In the genomic region with DNA sequence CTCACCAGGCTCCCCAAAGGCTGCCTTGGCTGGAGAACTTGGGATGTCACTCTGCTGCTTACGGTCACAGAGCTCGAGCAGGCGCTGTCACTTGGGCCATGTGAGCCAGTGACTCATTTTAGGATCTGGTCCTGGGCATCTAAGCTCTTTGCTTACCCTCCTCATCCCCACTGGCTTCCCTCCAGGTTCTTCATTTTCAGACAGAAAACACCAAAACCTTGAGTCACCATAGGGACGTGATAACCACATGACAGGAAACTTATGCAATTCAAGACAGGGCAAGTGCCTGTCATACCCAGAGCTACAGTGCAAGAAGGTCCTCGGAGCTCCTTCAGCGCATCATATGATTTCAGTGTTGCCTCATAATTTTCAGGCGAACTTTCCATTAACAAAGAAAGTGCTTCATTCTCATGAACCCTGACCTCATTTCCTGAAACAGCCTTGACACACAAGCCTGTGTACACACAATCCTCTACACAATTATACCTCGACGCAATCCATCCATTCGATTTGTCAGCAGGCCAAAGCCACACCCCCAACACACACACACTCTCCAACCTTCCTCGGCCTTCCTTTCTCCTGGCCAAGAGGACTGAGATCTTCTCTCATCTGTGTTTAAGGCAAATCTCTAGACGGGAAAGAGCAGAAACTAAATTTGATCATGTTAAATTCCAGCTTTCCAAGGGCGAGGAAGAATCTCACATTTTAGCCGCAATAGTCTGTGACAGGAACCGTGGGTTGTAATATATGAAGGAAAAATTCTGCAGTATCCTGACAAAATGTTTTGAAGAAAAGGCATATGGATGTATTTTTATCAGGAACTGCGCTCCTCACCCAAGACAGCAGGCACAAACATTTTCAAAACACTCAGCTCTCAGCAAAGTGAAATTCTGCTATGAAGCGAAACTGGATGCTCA, we compare ENCODE assay signal across 8 cellular contexts. TPM values are rescaled to one million over a fixed set of nuclear protein-coding genes. Genes with fewer than 3 reads are reported as not detected.
A peak's percentile ranks its signal among the peaks of the same experiment; 100 is the strongest.
DNase-seq lines count a peak whose midpoint lies in the region; ATAC-seq and TF ChIP-seq lines count a peak whose summit lies in the region.

No MANE protein-coding gene starts in this region.

- H3K27ac ChIP-seq in endodermal cell (ENCODE audit: low read depth, low read length), result no peak overlapping the region
- peak overlapping the region; percentile 73 for H3K27ac ChIP-seq in stomach smooth muscle (ENCODE audit: low read length)

- ATAC-seq in GM21381 (IDR thresholded peaks at IDR 0.05; ENCODE audit: unreplicated experiment), result peak; percentile 72

- H3K27me3 ChIP-seq in endodermal cell (ENCODE audit: control insufficient read depth, insufficient read depth, low read length, poor library complexity, severe bottlenecking) (no peaks in the 10 kb centered on the region), stomach smooth muscle (ENCODE audit: control insufficient read depth in 1 of 2, insufficient read depth in 2 of 2, low read length in 2 of 2) (no peaks in the 10 kb centered on the region)

- H3K27me3 Mint-ChIP-seq in endodermal cell (ENCODE audit: insufficient read depth) (no peaks in the 10 kb centered on the region), Calu3 (ENCODE audit: unreplicated experiment) (no peaks in the 10 kb centered on the region)

- H3K9me3 Mint-ChIP-seq in endodermal cell (no peaks in the 10 kb centered on the region), Calu3 (ENCODE audit: low read depth, unreplicated experiment) (no peaks in the 10 kb centered on the region)

- H3K4me1 Mint-ChIP-seq in endodermal cell, result no peaks in the 10 kb centered on the region
- no peaks in the 10 kb centered on the region for H3K4me1 Mint-ChIP-seq in Calu3 (ENCODE audit: low read depth, unreplicated experiment)

- no peak for TF ChIP-seq CTCF in WI38 (IDR thresholded peaks at IDR 0.05; ENCODE audit: low read depth, low read length)
- no peak for TF ChIP-seq CTCF in endodermal cell (conservative IDR thresholded peaks at IDR 0.05)
- TF ChIP-seq CTCF in Calu3 (IDR thresholded peaks at IDR 0.05; ENCODE audit: unreplicated experiment), result no peak

- CTCF ChIA-PET in Calu3 (lab: Charles Lee), result no interaction called here

- H3K27ac Mint-ChIP-seq in endodermal cell, result no peak overlapping the region
- H3K27ac Mint-ChIP-seq in Calu3 (ENCODE audit: unreplicated experiment), result no peak overlapping the region

- H3K4me3 ChIP-seq in WI38 (ENCODE audit: low read depth, low read length) (peak overlapping the region; percentile 21), endodermal cell (ENCODE audit: low read length) (no peak overlapping the region), stomach smooth muscle (ENCODE audit: low read length in 2 of 2) (peak overlapping the region; percentile 64 to 66)

- BruUV-seq in Calu3 (replicated peaks; lab: Mats Ljungman, UMichigan), result no TSS peak

- intact Hi-C loops in Calu3 (cut with micrococcal nuclease; ENCODE audit: unreplicated experiment), result no loop called here

- H3K4me1 ChIP-seq in endodermal cell (ENCODE audit: control insufficient read depth, insufficient read depth, low read length) (no peaks in the 10 kb centered on the region), stomach smooth muscle (ENCODE audit: control insufficient read depth, insufficient read depth, low read length) (peaks cover 20% of the 10 kb centered on the region)

- H3K36me3 Mint-ChIP-seq in endodermal cell (ENCODE audit: low read depth) (peaks cover 66% of the 10 kb centered on the region), Calu3 (ENCODE audit: insufficient read depth, unreplicated experiment) (no peaks in the 10 kb centered on the region)

- H3K36me3 ChIP-seq in endodermal cell (ENCODE audit: control insufficient read depth, insufficient read depth, low read length) (peaks cover 90% of the 10 kb centered on the region), stomach smooth muscle (ENCODE audit: control insufficient read depth in 2 of 2, insufficient read depth in 2 of 2, low read length in 2 of 2) (peaks cover 9 to 15% of the 10 kb centered on the region in 2 donors)

- no peak overlapping the region for H3K9ac ChIP-seq in endodermal cell (ENCODE audit: extremely low read depth, low read length, poor library complexity, severe bottlenecking)
- H3K9ac ChIP-seq in stomach smooth muscle (ENCODE audit: low read length in 2 of 2), result peak overlapping the region; percentile 11 to 68

- no peaks in the 10 kb centered on the region for H3K9me3 ChIP-seq in endodermal cell (ENCODE audit: control insufficient read depth, low read length)
- H3K9me3 ChIP-seq in stomach smooth muscle (ENCODE audit: control insufficient read depth in 2 of 2, low read length in 2 of 2), result no peaks in the 10 kb centered on the region

- peak; percentile 100 for DNase-seq in EL
- peak; percentile 98 for DNase-seq in HS-27A (ENCODE audit: low read depth)
- DNase-seq in endodermal cell, result peak; percentile 11
- peak; percentile 69 for DNase-seq in mucosa of gallbladder (ENCODE audit: low spot score)
- no peak for DNase-seq in Calu3

- WGBS in endodermal cell (ENCODE audit: insufficient coverage in 1 of 2, insufficient read length in 1 of 2), 2 experiments, result 94 to 98% methylated on average over 12 to 17 of the region's 17 CpGs

- H3K4me3 Mint-ChIP-seq in endodermal cell (no peak overlapping the region), Calu3 (ENCODE audit: low read depth, unreplicated experiment) (no peak overlapping the region)

RNA-seq across cellular contexts. Expression of a gene that starts 25.3 kb away (rescaled TPM):
- 10 to 100 TPM; 37.7 to 59.0 TPM for total RNA-seq in endodermal cell
- 46.2 TPM for polyA plus RNA-seq in endodermal cell (2013, experiment 1 of 2)
- polyA plus RNA-seq in endodermal cell (2013, experiment 2 of 2), result 46.3 TPM
- total RNA-seq in mucosa of gallbladder, result 14.6 TPM
- 12.6 and 13.2 TPM in 2 replicates for total RNA-seq in Calu3 (2022)
